In genomic region chr2:85523906-85524566, GRCh38 we compare ENCODE assay signal across 2 cellular contexts.
A peak's percentile ranks its signal among the peaks of the same experiment; 100 is the strongest.
TF ChIP-seq lines count a peak whose summit lies in the region.

No MANE protein-coding gene starts in this region.

TF ChIP-seq in Ishikawa, 13 proteins besides CTCF, POLR2A, EP300 and RAD21 (continued from another document):
- TF ChIP-seq REST (IDR thresholded peaks at IDR 0.05; ENCODE audit: low read depth) (peak; percentile 61), ZBTB7A (IDR thresholded peaks at IDR 0.05; ENCODE audit: low read depth) (no peak), CEBPB (IDR thresholded peaks at IDR 0.05) (no peak)
TF ChIP-seq in Ishikawa: peak in this region for 1.

TF ChIP-seq in GM12878, 131 proteins besides CTCF, POLR2A, EP300 and RAD21:
- TF ChIP-seq REST (IDR thresholded peaks at IDR 0.05; ENCODE audit: low read depth, low read length) (peak; percentile 32; the same call in 1 of the 2 replicates), E2F8 (IDR thresholded peaks at IDR 0.05; ENCODE audit: low read depth, partially characterized antibody) (no peak)
